Comparison of ENCODE assay signal across 12 cellular contexts in the genomic region with DNA sequence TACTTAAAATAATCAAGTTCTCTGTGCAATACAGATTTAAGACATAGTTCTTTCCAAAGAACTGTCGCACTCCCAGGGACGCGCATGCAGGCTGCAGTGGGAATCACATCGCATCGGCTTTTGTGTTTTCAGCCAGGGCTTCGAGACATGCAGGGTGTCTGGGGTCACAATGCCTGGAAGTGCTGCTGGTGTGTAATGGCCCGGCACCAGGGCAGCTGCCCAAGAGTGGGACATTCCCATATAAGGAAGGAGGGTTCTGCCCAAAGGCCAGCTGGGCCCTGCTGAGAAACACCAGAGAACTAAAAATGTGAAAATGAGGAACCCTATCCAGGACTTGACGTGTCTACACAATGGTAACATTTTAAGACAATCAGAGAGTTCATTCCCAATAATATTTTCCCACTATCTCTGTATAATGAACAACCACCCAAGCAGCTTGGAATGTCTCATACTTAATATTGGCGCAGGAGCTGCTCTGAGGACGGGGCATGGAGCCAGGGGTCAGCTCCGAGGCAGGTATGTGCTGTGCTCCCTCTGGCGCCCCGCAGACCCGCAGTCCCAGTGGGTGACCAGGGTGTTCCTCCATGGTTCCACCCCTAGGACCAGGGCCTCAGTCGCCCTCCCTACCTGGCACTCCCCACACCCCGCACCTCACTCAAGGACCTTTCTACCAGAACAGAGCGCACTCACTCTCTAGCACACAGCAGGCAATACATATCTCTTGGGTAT. TPM values are rescaled to one million over a fixed set of nuclear protein-coding genes. Genes with fewer than 3 reads are reported as not detected.
DNase-seq lines count a peak whose midpoint lies in the region; ATAC-seq, FAIRE-seq and TF ChIP-seq lines count a peak whose summit lies in the region.
"Had no signal": no experiment of that assay in that cellular context is flagged by ENCODE, and none has a peak within 500 bp of the region (broad histone marks: within the 10 kb centered on the region; RNA-seq: fewer than 3 reads in every experiment).

No MANE protein-coding gene starts in this region.

- ATAC-seq in heart right ventricle: peak; percentile 35 to 65 (median 59)

- H3K27ac ChIP-seq in BLaER1: peak overlapping the region; percentile 49; the same call in 1 of the 2 replicates
- 0 out of 2 replicates have a peak overlapping the region, but pooled peaks have one; percentile 4 for H3K27ac ChIP-seq in VCaP
- peak overlapping the region in 6 of 10 donors; percentile 23 to 62 (median 42) for H3K27ac ChIP-seq in heart right ventricle
- no peak overlapping the region for H3K27ac ChIP-seq in trophoblast cell (ENCODE audit: low read depth, low read length)

- 56 to 65% methylated on average over 17 of the region's 17 CpGs for WGBS in heart right ventricle, 2 donors
- WGBS in trophoblast cell (ENCODE audit: extremely low coverage, insufficient coverage, insufficient read length): no CpG with 5 or more reads among the region's 17 CpGs

- no peak overlapping the region for H2BK5ac ChIP-seq in trophoblast cell (ENCODE audit: low read depth, low read length, poor library complexity)

- no peak overlapping the region for H3K4ac ChIP-seq in trophoblast cell (ENCODE audit: low read depth, low read length)

- H3K4me1 ChIP-seq in BLaER1 (peaks cover 62% of the 10 kb centered on the region), heart right ventricle (peaks cover 0 to 45% (median 24%) of the 10 kb centered on the region in 9 donors), trophoblast cell (ENCODE audit: control insufficient read depth in 1 of 2, insufficient read depth in 2 of 2, low read length in 2 of 2) (peaks cover 5 to 13% of the 10 kb centered on the region in 2 experiments)

- H2AK5ac ChIP-seq in trophoblast cell (ENCODE audit: low read length): peak overlapping the region; percentile 4

- H3K18ac ChIP-seq in trophoblast cell (ENCODE audit: low read length): no peak overlapping the region

- 0 out of 2 replicates have a peak, but pooled peaks cover 4% of the 10 kb centered on the region for H4K20me1 ChIP-seq in BLaER1

- no peak overlapping the region for H3K9ac ChIP-seq in BLaER1
- H3K9ac ChIP-seq in trophoblast cell (ENCODE audit: low read length): no peak overlapping the region

- H3K36me3 ChIP-seq in BLaER1 (peaks cover 60% of the 10 kb centered on the region), heart right ventricle (peaks cover 0 to 62% (median 8%) of the 10 kb centered on the region in 9 donors), trophoblast cell (ENCODE audit: control insufficient read depth in 1 of 2, insufficient read depth in 2 of 2, low read length in 2 of 2) (peaks cover 34 to 36% of the 10 kb centered on the region in 2 experiments)

- no peak overlapping the region for H3K4me2 ChIP-seq in BLaER1
- H3K4me2 ChIP-seq in trophoblast cell (ENCODE audit: low read length): no peak overlapping the region

- DNase-seq in heart right ventricle (peak; percentile 39 to 47), trophoblast cell (no peak), GM19238 (ENCODE audit: insufficient read length, low spot score) (no peak), NCI-H774 (lab: John Stamatoyannopoulos, UW) (no peak), GM12892 (ENCODE audit: insufficient read length) (no peak)
- no peak for DNase-seq in activated CD8-positive, alpha-beta memory T cell treated with anti-CD3 and anti-CD28 coated beads, Interleukin-2, amount 50 U/mL, for 4 hours
- DNase-seq: C1 segment of cervical spinal cord, NCI-H2227 treated with DMSO at 0.1 percent for 48 hours, NCI-H526 treated with DMSO at 0.1 percent for 48 hours had no signal

- H3K23ac ChIP-seq in trophoblast cell (ENCODE audit: low read length): no peak overlapping the region

- H2BK12ac ChIP-seq in trophoblast cell (ENCODE audit: low read length): no peak overlapping the region

- H3K79me2 ChIP-seq in trophoblast cell (ENCODE audit: control insufficient read depth, insufficient read depth, low read length, poor library complexity): no peaks in the 10 kb centered on the region

- no peak for FAIRE-seq in GM12892 (lab: Jason Lieb, UNC)
- FAIRE-seq: H54 had no signal

- no peak overlapping the region for H4K91ac ChIP-seq in trophoblast cell (ENCODE audit: low read depth, low read length)

- no peak overlapping the region for H2BK120ac ChIP-seq in trophoblast cell (ENCODE audit: insufficient read depth, low read length, poor library complexity)

- H3K9me3 ChIP-seq in BLaER1: no peaks in the 10 kb centered on the region
- no peaks in the 10 kb centered on the region for H3K9me3 ChIP-seq in heart right ventricle
- peaks cover 2% of the 10 kb centered on the region for H3K9me3 ChIP-seq in trophoblast cell (ENCODE audit: insufficient read depth, low read depth, low read length)

- no peak for TF ChIP-seq POLR2A in GM12892 (IDR thresholded peaks at IDR 0.05; ENCODE audit: low read depth, low read length)

- TF ChIP-seq CTCF in VCaP (conservative IDR thresholded peaks at IDR 0.05) (no peak), heart right ventricle (IDR thresholded peaks at IDR 0.05) (no peak)

- H3K14ac ChIP-seq in trophoblast cell (ENCODE audit: low read length): no peak overlapping the region

- H4K8ac ChIP-seq in trophoblast cell (ENCODE audit: low read depth, low read length): no peak overlapping the region

- H2AFZ ChIP-seq in trophoblast cell (ENCODE audit: insufficient read depth, low read length, poor library complexity): no peak overlapping the region

- H4K12ac ChIP-seq in trophoblast cell (ENCODE audit: low read depth, low read length): no peak overlapping the region

- intact Hi-C loops in heart right ventricle (cut with DNase I): loop anchor here in 1 of 10 donors (5.0 kb wide), 1 partner anchor 1850 kb away; no protein-coding TSS in a partner anchor

- H3K79me1 ChIP-seq in trophoblast cell (ENCODE audit: low read length): peaks cover 6% of the 10 kb centered on the region

- no peak overlapping the region for H3K4me3 ChIP-seq in BLaER1
- no peak overlapping the region for H3K4me3 ChIP-seq in heart right ventricle
- H3K4me3 ChIP-seq in trophoblast cell (ENCODE audit: low read depth, low read length): no peak overlapping the region

- no peaks in the 10 kb centered on the region for H3K27me3 ChIP-seq in BLaER1
- no peaks in the 10 kb centered on the region for H3K27me3 ChIP-seq in heart right ventricle
- no peaks in the 10 kb centered on the region for H3K27me3 ChIP-seq in trophoblast cell (ENCODE audit: insufficient read depth, low read length)

RNA-seq across cellular contexts. Expression of gene MCAT, which starts 11.3 kb away (rescaled TPM):
- 10 to 100 TPM; 12.8 to 18.2 (median 15.2) TPM for total RNA-seq in heart right ventricle
- polyA plus RNA-seq in heart right ventricle: 10 to 100 TPM; 17.6 to 33.4 TPM
- 10.1 and 11.0 TPM in 2 replicates for polyA plus RNA-seq in trophoblast cell (2013)
- 7.1 TPM for polyA plus RNA-seq in GM12892 (2012; ENCODE audit: missing spikeins)

RNA-seq across cellular contexts. Expression of gene TSPO, which starts 19.4 kb away (rescaled TPM):
- total RNA-seq in heart right ventricle: 100 to 1,000 TPM in 4 of 10 donors, 10 to 100 TPM in 6; 84.7 to 173 (median 99.0) TPM
- polyA plus RNA-seq in heart right ventricle: 100 to 1,000 TPM; 231 to 258 TPM
- polyA plus RNA-seq in trophoblast cell (2013): 21.6 and 23.0 TPM in 2 replicates
- polyA plus RNA-seq in GM12892 (2012; ENCODE audit: missing spikeins): 10.8 TPM

RNA-seq across cellular contexts. Expression of gene BIK, which starts 21.4 kb away (rescaled TPM):
- under 1 TPM in 5 of 10 donors, not detected in 5; 0.32 to 0.81 (median 0.57) TPM for total RNA-seq in heart right ventricle
- under 1 TPM; 0.28 to 0.88 TPM for polyA plus RNA-seq in heart right ventricle
- 2.7 and 3.0 TPM in 2 replicates for polyA plus RNA-seq in trophoblast cell (2013)
- 2.8 TPM for polyA plus RNA-seq in GM12892 (2012; ENCODE audit: missing spikeins)

RNA-seq across cellular contexts. Expression of gene TTLL1, which starts 42.7 kb away (rescaled TPM):
- total RNA-seq in heart right ventricle: 10 to 100 TPM in 7 of 10 donors, 1 to 10 TPM in 3; 7.2 to 14.5 (median 11.0) TPM
- 1 to 10 TPM; 4.5 to 5.7 TPM for polyA plus RNA-seq in heart right ventricle
- polyA plus RNA-seq in trophoblast cell (2013): 8.0 and 8.4 TPM in 2 replicates
- polyA plus RNA-seq in GM12892 (2012; ENCODE audit: missing spikeins): 5.1 TPM

RNA-seq across cellular contexts. Expression of gene TTLL12, which starts 55.0 kb away (rescaled TPM):
- 10 to 100 TPM in 4 of 10 donors, 1 to 10 TPM in 6; 8.0 to 18.9 (median 9.6) TPM for total RNA-seq in heart right ventricle
- 10 to 100 TPM in 1 of 2 donors, 1 to 10 TPM in 1; 8.1 to 16.7 TPM for polyA plus RNA-seq in heart right ventricle
- 20.0 and 21.1 TPM in 2 replicates for polyA plus RNA-seq in trophoblast cell (2013)
- 18.4 TPM for polyA plus RNA-seq in GM12892 (2012; ENCODE audit: missing spikeins)

Comparison
In these comparisons a context has a peak if more than half of its experiments do, and no peak if none do; other contexts are left out.
1. DNase-seq: peak in heart right ventricle (2 of 2); none in trophoblast cell (0 of 2), GM19238 (single experiment), activated CD8-positive, alpha-beta memory T cell treated with anti-CD3 and anti-CD28 coated beads, Interleukin-2, amount 50 U/mL, for 4 hours (single experiment), NCI-H774 (single experiment) and GM12892 (single experiment).